Comparison of ENCODE assay signal across 16 cellular contexts in genomic region chr4:59712474-59712873, GRCh38.
DNase-seq lines count a peak whose midpoint lies in the region; ATAC-seq, FAIRE-seq and TF ChIP-seq lines count a peak whose summit lies in the region.
"Had no signal": no experiment of that assay in that cellular context is flagged by ENCODE, and none has a peak within 500 bp of the region (broad histone marks: within the 10 kb centered on the region; RNA-seq: fewer than 3 reads in every experiment).

No MANE protein-coding gene starts in this region.

- H3K79me2 ChIP-seq in PC-3 (ENCODE audit: low read length) (no peaks in the 10 kb centered on the region), smooth muscle cell (ENCODE audit: low read depth) (no peaks in the 10 kb centered on the region)

- H3F3A ChIP-seq in PC-3 (ENCODE audit: low read length, unreplicated experiment) (no peaks in the 10 kb centered on the region), smooth muscle cell (ENCODE audit: low read depth) (no peaks in the 10 kb centered on the region)

- H3K9me3 ChIP-seq in PC-3 (ENCODE audit: low read length) (no peaks in the 10 kb centered on the region), smooth muscle cell (replicated peaks; ENCODE audit: low read depth) (no peaks in the 10 kb centered on the region)

- H3K27me3 ChIP-seq in PC-3 (ENCODE audit: low read length) = no peaks in the 10 kb centered on the region
- no peaks in the 10 kb centered on the region for H3K27me3 ChIP-seq in bronchial epithelial cell (ENCODE audit: control insufficient read depth, insufficient read depth, low read length)
- H3K27me3 ChIP-seq in smooth muscle cell (ENCODE audit: low read depth) = no peaks in the 10 kb centered on the region

- no TSS peak for BruUV-seq in PC-3 (replicated peaks; lab: Mats Ljungman, UMichigan)

- no peak for FAIRE-seq in bronchial epithelial cell (lab: Jason Lieb, UNC)
- FAIRE-seq: GM12878, GM18507 had no signal

- H3K4me1 ChIP-seq in PC-3 (ENCODE audit: insufficient read depth, low read length) (no peaks in the 10 kb centered on the region), smooth muscle cell (ENCODE audit: low read depth) (no peaks in the 10 kb centered on the region)

- POLR2A ChIA-PET in PC-3 (lab: Charles Lee; ENCODE audit: unreplicated experiment) = no interaction called here

- CTCF ChIA-PET in PC-3 (lab: Charles Lee) = no interaction called here

- peak; percentile 35; the same call in 1 of the 2 replicates for ATAC-seq in PC-3
- ATAC-seq in GM21360 (IDR thresholded peaks at IDR 0.05; ENCODE audit: unreplicated experiment) = no peak
- ATAC-seq in HG03439 (IDR thresholded peaks at IDR 0.05; ENCODE audit: unreplicated experiment) = no peak
- ATAC-seq: GM12878 had no signal

- H2AFZ ChIP-seq in PC-3 (ENCODE audit: low read length) (no peak overlapping the region), smooth muscle cell (ENCODE audit: low read depth) (no peak overlapping the region)

- H3K27ac ChIP-seq in PC-3 (ENCODE audit: low read length) (no peak overlapping the region), smooth muscle cell (ENCODE audit: low read depth) (no peak overlapping the region)

- 37% methylated on average over 1 of the region's 1 CpG for WGBS in smooth muscle cell (ENCODE audit: low lambda C conversion rate)

- H3K4me2 ChIP-seq in PC-3 (ENCODE audit: low read length) = no peak overlapping the region
- H3K4me2 ChIP-seq in smooth muscle cell = peak overlapping the region; percentile 23

- H3K4me3 ChIP-seq in PC-3 (ENCODE audit: low read length) (no peak overlapping the region), bronchial epithelial cell (ENCODE audit: low read depth, low read length) (no peak overlapping the region), smooth muscle cell (no peak overlapping the region)
- H3K4me3 ChIP-seq: GM12878 had no signal

- peak; percentile 13 for DNase-seq in HPDE6-E6E7 (ENCODE audit: extremely low spot score)
- DNase-seq in PC-3 = peak; percentile 18
- DNase-seq in bronchial epithelial cell (ENCODE audit: low read depth) = peak; percentile 49
- DNase-seq in smooth muscle cell (lab: John Stamatoyannopoulos, UW; ENCODE audit: unreplicated experiment) = no peak
- DNase-seq in T1000 (lab: John Stamatoyannopoulos, UW) = no peak
- DNase-seq: ACHN; C1 segment of cervical spinal cord; Calu3; CD4-positive, alpha-beta T cell; DMS 273 treated with DMSO at 0.1 percent for 48 hours; GOT3; H9 had no signal

- H3K36me3 ChIP-seq in PC-3 (ENCODE audit: low read depth, low read length) = no peaks in the 10 kb centered on the region
- H3K36me3 ChIP-seq in bronchial epithelial cell (ENCODE audit: control insufficient read depth, insufficient read depth, low read length) = no peaks in the 10 kb centered on the region
- no peaks in the 10 kb centered on the region for H3K36me3 ChIP-seq in smooth muscle cell (ENCODE audit: low read depth)

- TF ChIP-seq CTCF in PC-3 (conservative IDR thresholded peaks at IDR 0.05; ENCODE audit: low read depth, low read length) (no peak), bronchial epithelial cell (IDR thresholded peaks at IDR 0.05; ENCODE audit: insufficient read depth, low read length, severe bottlenecking) (no peak), smooth muscle cell (IDR thresholded peaks at IDR 0.05; ENCODE audit: borderline replicate concordance, insufficient read depth, poor library complexity, severe bottlenecking) (no peak)

- H3K9me2 ChIP-seq in PC-3 (replicated peaks; ENCODE audit: low read length) = no peaks in the 10 kb centered on the region

- H3K9ac ChIP-seq in PC-3 (ENCODE audit: low read length) = no peak overlapping the region
- no peak overlapping the region for H3K9ac ChIP-seq in smooth muscle cell (ENCODE audit: low read depth)

- intact Hi-C loops in PC-3 (cut with micrococcal nuclease) = no loop called here

- no peaks in the 10 kb centered on the region for H4K20me1 ChIP-seq in PC-3 (ENCODE audit: low read length)
- H4K20me1 ChIP-seq in smooth muscle cell (ENCODE audit: low read depth) = no peaks in the 10 kb centered on the region

Comparison
In these comparisons a context has a peak if more than half of its experiments do, and no peak if none do; other contexts are left out.
1. DNase-seq: peak in HPDE6-E6E7 (single experiment), PC-3 (single experiment) and bronchial epithelial cell (single experiment); none in smooth muscle cell (single experiment) and T1000 (single experiment).